In genomic region chr3:187983484-187984124, GRCh38 we compare ENCODE assay signal across 1 cellular context.
TF ChIP-seq lines count a peak whose summit lies in the region.

No MANE protein-coding gene starts in this region.

TF ChIP-seq in HepG2, 621 proteins besides CTCF, POLR2A, EP300 and RAD21 (continued from another document and continues in another):
- TF ChIP-seq CREB1 (IDR thresholded peaks at IDR 0.05): no peak
- peak; percentile 58; the same call in 1 of the 2 replicates for TF ChIP-seq CREB1 (CRISPR knock-in tag; IDR thresholded peaks at IDR 0.05)
- TF ChIP-seq ZNF557 (CRISPR knock-in tag; IDR thresholded peaks at IDR 0.05): no peak
- peak; percentile 46; the same call in 1 of the 2 replicates for TF ChIP-seq ZHX1 (CRISPR knock-in tag; IDR thresholded peaks at IDR 0.05; ENCODE audit: low read depth)
- TF ChIP-seq ERF (CRISPR knock-in tag; IDR thresholded peaks at IDR 0.05): peak; percentile 60
- TF ChIP-seq STAT6 (CRISPR knock-in tag; IDR thresholded peaks at IDR 0.05; ENCODE audit: borderline replicate concordance): no peak
- peak; percentile 43; the same call in 1 of the 2 replicates for TF ChIP-seq ZFX (CRISPR knock-in tag; IDR thresholded peaks at IDR 0.05; ENCODE audit: low read depth)
- TF ChIP-seq E2F1 (CRISPR knock-in tag; IDR thresholded peaks at IDR 0.05): no peak
- peak; percentile 89 for TF ChIP-seq MED1 (CRISPR knock-in tag; IDR thresholded peaks at IDR 0.05)
- TF ChIP-seq SRY (CRISPR knock-in tag; IDR thresholded peaks at IDR 0.05): no peak
- TF ChIP-seq FOXP4 (CRISPR knock-in tag; IDR thresholded peaks at IDR 0.05): peak; percentile 84
- peak; percentile 92 for TF ChIP-seq TARDBP (CRISPR knock-in tag; IDR thresholded peaks at IDR 0.05)
- no peak; the same call in 1 of the 2 replicates for TF ChIP-seq RBAK (CRISPR knock-in tag; IDR thresholded peaks at IDR 0.05)
- peak; percentile 25; the same call in 1 of the 2 replicates for TF ChIP-seq ZNF747 (CRISPR knock-in tag; IDR thresholded peaks at IDR 0.05; ENCODE audit: borderline replicate concordance)
- peak; percentile 54; the same call in 1 of the 2 replicates for TF ChIP-seq IRF2 (CRISPR knock-in tag; IDR thresholded peaks at IDR 0.05)
- peak; percentile 73; the same call in 1 of the 2 replicates for TF ChIP-seq THRA (CRISPR knock-in tag; IDR thresholded peaks at IDR 0.05; ENCODE audit: borderline replicate concordance)
- no peak for TF ChIP-seq SRSF4 (IDR thresholded peaks at IDR 0.05; ENCODE audit: low read depth, low read length, poor library complexity, severe bottlenecking)
- TF ChIP-seq DNMT3B (CRISPR knock-in tag; conservative IDR thresholded peaks at IDR 0.05): no peak; the same call in 1 of the 2 replicates
- TF ChIP-seq ZNF609 (CRISPR knock-in tag; IDR thresholded peaks at IDR 0.05; ENCODE audit: borderline replicate concordance): peak; percentile 70
- no peak for TF ChIP-seq HINFP (CRISPR knock-in tag; IDR thresholded peaks at IDR 0.05; ENCODE audit: low read depth)
- TF ChIP-seq MLXIP (CRISPR knock-in tag; IDR thresholded peaks at IDR 0.05; ENCODE audit: borderline replicate concordance): no peak
- TF ChIP-seq SP5 (CRISPR knock-in tag; IDR thresholded peaks at IDR 0.05; ENCODE audit: borderline replicate concordance, low read depth): no peak
- 0 out of 2 replicates have a peak, but pooled peaks have one; percentile 54 for TF ChIP-seq SALL2 (CRISPR knock-in tag; IDR thresholded peaks at IDR 0.05)
- TF ChIP-seq TSC22D2 (CRISPR knock-in tag; IDR thresholded peaks at IDR 0.05; ENCODE audit: borderline replicate concordance): peak; percentile 27; the same call in 1 of the 2 replicates
- TF ChIP-seq ADNP (CRISPR knock-in tag; IDR thresholded peaks at IDR 0.05): peak; percentile 88; the same call in 1 of the 2 replicates
- peak; percentile 76 for TF ChIP-seq ZNF629 (CRISPR knock-in tag; conservative IDR thresholded peaks at IDR 0.05)
- TF ChIP-seq MED8 (CRISPR knock-in tag; IDR thresholded peaks at IDR 0.05; ENCODE audit: insufficient replicate concordance): peak; percentile 92
- peak; percentile 49; the same call in 1 of the 2 replicates for TF ChIP-seq ZNF205 (CRISPR knock-in tag; IDR thresholded peaks at IDR 0.05)
- 0 out of 2 replicates have a peak, but pooled peaks have one; percentile 24 for TF ChIP-seq ZBTB21 (CRISPR knock-in tag; IDR thresholded peaks at IDR 0.05)
- TF ChIP-seq ZNF451 (CRISPR knock-in tag; IDR thresholded peaks at IDR 0.05): no peak
- TF ChIP-seq ZFP1 (CRISPR knock-in tag; IDR thresholded peaks at IDR 0.05): no peak
- peak; percentile 98; the same call in 1 of the 2 replicates for TF ChIP-seq CHD4 (IDR thresholded peaks at IDR 0.05; ENCODE audit: borderline replicate concordance, low read length)
- 0 out of 2 replicates have a peak, but pooled peaks have one; percentile 14 for TF ChIP-seq MAX (IDR thresholded peaks at IDR 0.05)
- TF ChIP-seq ZNF546 (CRISPR knock-in tag; conservative IDR thresholded peaks at IDR 0.05): no peak
- TF ChIP-seq REXO4 (CRISPR knock-in tag; IDR thresholded peaks at IDR 0.05; ENCODE audit: borderline replicate concordance): no peak
- TF ChIP-seq SP4 (CRISPR knock-in tag; IDR thresholded peaks at IDR 0.05): peak; percentile 45; the same call in 1 of the 2 replicates
- 0 out of 2 replicates have a peak, but pooled peaks have one; percentile 21 for TF ChIP-seq ZFP82 (CRISPR knock-in tag; IDR thresholded peaks at IDR 0.05; ENCODE audit: borderline replicate concordance)
- TF ChIP-seq PHF5A (CRISPR knock-in tag; IDR thresholded peaks at IDR 0.05; ENCODE audit: low read depth, unreplicated experiment): peak; percentile 63
- no peak for TF ChIP-seq ZNF839 (CRISPR knock-in tag; IDR thresholded peaks at IDR 0.05; ENCODE audit: borderline replicate concordance)
- 0 out of 2 replicates have a peak, but pooled peaks have one; percentile 49 for TF ChIP-seq KLF15 (CRISPR knock-in tag; IDR thresholded peaks at IDR 0.05; ENCODE audit: borderline replicate concordance)
- peak; percentile 51; the same call in 1 of the 2 replicates for TF ChIP-seq ETV5 (CRISPR knock-in tag; IDR thresholded peaks at IDR 0.05; ENCODE audit: borderline replicate concordance)
- no peak for TF ChIP-seq ZNF230 (CRISPR knock-in tag; IDR thresholded peaks at IDR 0.05)
- no peak for TF ChIP-seq ZSCAN30 (CRISPR knock-in tag; IDR thresholded peaks at IDR 0.05)
